In genomic region chr3:116267139-116267538, GRCh38 we compare ENCODE assay signal across 25 cellular contexts.
"Had no signal": no experiment of that assay in that cellular context is flagged by ENCODE, and none has a peak within 500 bp of the region (broad histone marks: within the 10 kb centered on the region; RNA-seq: fewer than 3 reads in every experiment).

No MANE protein-coding gene starts in this region.

- H3K4me1 Mint-ChIP-seq: IgD-negative memory B cell, T-cell had no signal

- H3K9ac ChIP-seq: KMS-11 had no signal

- DNase-seq: Kasumi-1, MM.1S, NCI-H1092 treated with DMSO at 0.1 percent for 48 hours, NCI-H1417, NCI-H146, NCI-H1694 treated with DMSO at 0.1 percent for 48 hours, NCI-H1930, NCI-H2081, NCI-H2107, NCI-H226, NCI-H446, NCI-H510A, NCI-H524 treated with DMSO at 0.1 percent for 48 hours, NCI-H69, NCI-H774, PC-3, SHP77, SW 1271, T-cell had no signal

- H3K36me3 Mint-ChIP-seq: IgD-negative memory B cell, T-cell had no signal

- H3K4me3 Mint-ChIP-seq: IgD-negative memory B cell, T-cell had no signal

- H3K27me3 Mint-ChIP-seq: IgD-negative memory B cell had no signal

- H3K27ac ChIP-seq: KMS-11, RWPE1 had no signal

- ATAC-seq: HepG2, K562, Panc1, PC-3, T-cell had no signal

- H3K4me2 ChIP-seq: KMS-11 had no signal

- H3K4me3 ChIP-seq: K562 had no signal

- H3K27ac Mint-ChIP-seq: IgD-negative memory B cell, T-cell had no signal
